In genomic region chr4:111961806-111962205, GRCh38 we compare ENCODE assay signal across 16 cellular contexts.
"Had no signal": no experiment of that assay in that cellular context is flagged by ENCODE, and none has a peak within 500 bp of the region (broad histone marks: within the 10 kb centered on the region; RNA-seq: fewer than 3 reads in every experiment).

No MANE protein-coding gene starts in this region.

- ATAC-seq: left lung; right cardiac atrium; stimulated activated effector memory CD8-positive, alpha-beta T cell treated with anti-CD3 and anti-CD28 coated beads, Interleukin-12 subunit alpha, Interleukin-12 subunit beta, amount 100 ng/mL, for 72 hours had no signal

- H3K9me3 ChIP-seq: left lung, tibial artery, uterus had no signal

- H3K4me1 ChIP-seq: left lung, tibial artery, uterus had no signal

- H3K4me3 ChIP-seq: left lung, tibial artery, uterus had no signal

- H3K4me3 Mint-ChIP-seq: brain; endodermal cell; nephron; stimulated activated effector memory CD8-positive, alpha-beta T cell treated with anti-CD3 and anti-CD28 coated beads, Interleukin-12 subunit alpha, Interleukin-12 subunit beta, amount 100 ng/mL, for 72 hours had no signal

- H3K27me3 Mint-ChIP-seq: progenitor cell of endocrine pancreas had no signal

- DNase-seq: activated CD4-positive, alpha-beta T cell treated with anti-CD3 and anti-CD28 coated beads, Interleukin-2, amount 50 U/mL, for 1 hour; activated naive CD4-positive, alpha-beta T cell treated with anti-CD3 and anti-CD28 coated beads, Interleukin-2, amount 50 U/mL, for 16 hours; activated T-cell treated with anti-CD3 and anti-CD28 coated beads for 4 hours; amniotic stem cell; endodermal cell; left lung; mesendoderm; occipital lobe; right cardiac atrium; tibial artery; uterus had no signal

- H3K9me3 Mint-ChIP-seq: activated T-helper 2 cell treated with anti-CD3 and anti-CD28 coated beads, Interferon-gamma antibody, Interleukin-2, Interleukin-4, amounts not matched to agents 10 μg/mL and 5 μg/mL and 100 μg/mL, durations not matched to agents 14 hours and 24 hours and 36 hours; brain; endodermal cell; stimulated activated effector memory CD8-positive, alpha-beta T cell treated with anti-CD3 and anti-CD28 coated beads, Interleukin-12 subunit alpha, Interleukin-12 subunit beta, amount 100 ng/mL, for 72 hours had no signal

- H3K36me3 Mint-ChIP-seq: brain; stimulated activated effector memory CD8-positive, alpha-beta T cell treated with anti-CD3 and anti-CD28 coated beads, Interleukin-12 subunit alpha, Interleukin-12 subunit beta, amount 100 ng/mL, for 72 hours had no signal

- H3K36me3 ChIP-seq: left lung, tibial artery, uterus had no signal

- H3K27me3 ChIP-seq: left lung, tibial artery, uterus had no signal

- H3K4me1 Mint-ChIP-seq: brain; nephron; stimulated activated effector memory CD8-positive, alpha-beta T cell treated with anti-CD3 and anti-CD28 coated beads, Interleukin-12 subunit alpha, Interleukin-12 subunit beta, amount 100 ng/mL, for 72 hours had no signal

- H3K27ac ChIP-seq: left lung, tibial artery, uterus had no signal

- H3K27ac Mint-ChIP-seq: activated T-helper 2 cell treated with anti-CD3 and anti-CD28 coated beads, Interferon-gamma antibody, Interleukin-2, Interleukin-4, amounts not matched to agents 10 μg/mL and 5 μg/mL and 100 μg/mL, durations not matched to agents 14 hours and 24 hours and 36 hours; brain; endodermal cell; nephron; progenitor cell of endocrine pancreas; stimulated activated effector memory CD8-positive, alpha-beta T cell treated with anti-CD3 and anti-CD28 coated beads, Interleukin-12 subunit alpha, Interleukin-12 subunit beta, amount 100 ng/mL, for 72 hours had no signal
